17 cellular contexts compared by ENCODE assay signal in genomic region chr1:235331391-235331790, GRCh38. TPM values are rescaled to one million over a fixed set of nuclear protein-coding genes. Genes with fewer than 3 reads are reported as not detected.
DNase-seq lines count a peak whose midpoint lies in the region; ATAC-seq and TF ChIP-seq lines count a peak whose summit lies in the region.
"Had no signal": no experiment of that assay in that cellular context is flagged by ENCODE, and none has a peak within 500 bp of the region (broad histone marks: within the 10 kb centered on the region; RNA-seq: fewer than 3 reads in every experiment).

No MANE protein-coding gene starts in this region.

- ATAC-seq in activated B cell treated with CpG ODN at 0.5 μM for 24 hours (ENCODE audit: low read depth) (no peak), lower lobe of right lung (no peak), GM18517 (IDR thresholded peaks at IDR 0.05; ENCODE audit: unreplicated experiment) (no peak)
- ATAC-seq: heart left ventricle had no signal

- H3K9me3 ChIP-seq in BLaER1 (no peaks in the 10 kb centered on the region), HUES48 (ENCODE audit: control insufficient read depth, insufficient read depth, low read length) (no peaks in the 10 kb centered on the region), iPS-20b (ENCODE audit: insufficient read depth, low read depth, low read length) (no peaks in the 10 kb centered on the region), lower lobe of right lung (no peaks in the 10 kb centered on the region)
- H3K9me3 ChIP-seq: heart left ventricle, SJCRH30 had no signal

- peak overlapping the region; percentile 86 for H3K4me2 ChIP-seq in BLaER1

- H3K27me3 ChIP-seq in BLaER1 (no peaks in the 10 kb centered on the region), HUES48 (ENCODE audit: control insufficient read depth, insufficient read depth, low read length) (no peaks in the 10 kb centered on the region), iPS-20b (ENCODE audit: insufficient read depth, low read length) (no peaks in the 10 kb centered on the region), lower lobe of right lung (ENCODE audit: low read depth) (no peaks in the 10 kb centered on the region)
- H3K27me3 ChIP-seq: heart left ventricle, SJCRH30 had no signal

- peaks cover 8% of the 10 kb centered on the region for H3K4me1 Mint-ChIP-seq in activated B cell treated with CpG ODN at 0.5 μM for 24 hours

- peak overlapping the region; percentile 20 for H3K4me3 Mint-ChIP-seq in activated B cell treated with CpG ODN at 0.5 μM for 24 hours

- H3K27me3 Mint-ChIP-seq in activated B cell treated with CpG ODN at 0.5 μM for 24 hours = no peaks in the 10 kb centered on the region
- H3K27me3 Mint-ChIP-seq: progenitor cell of endocrine pancreas had no signal

- no peak overlapping the region for H3K4me3 ChIP-seq in BLaER1
- H3K4me3 ChIP-seq in HUES48 (ENCODE audit: low read depth, low read length) = peak overlapping the region; percentile 37; the same call in 1 of the 2 replicates
- peak overlapping the region; percentile 50; the same call in 1 of the 2 replicates for H3K4me3 ChIP-seq in iPS-20b (ENCODE audit: low read length)
- no peak overlapping the region for H3K4me3 ChIP-seq in lower lobe of right lung
- H3K4me3 ChIP-seq: lung, SJCRH30 had no signal

- DNase-seq in activated B cell treated with CpG ODN at 0.5 μM for 24 hours (no peak), caudate nucleus (lab: John Stamatoyannopoulos, UW) (no peak), HCEC 1CT (no peak), lower lobe of right lung (no peak)
- DNase-seq: activated T-cell treated with anti-CD3 and anti-CD28 coated beads for 4 hours; anterior cingulate cortex; heart left ventricle; NCI-H1417; NCI-H524; SJCRH30; stimulated activated CD4-positive, alpha-beta T cell treated with anti-CD3 and anti-CD28 coated beads, Interleukin-4, amount 100 ng/mL, for 4 hours had no signal

- H3K27ac Mint-ChIP-seq in activated B cell treated with CpG ODN at 0.5 μM for 24 hours = no peak overlapping the region

- peak overlapping the region; percentile 1; the same call in 1 of the 2 replicates for H3K9ac ChIP-seq in BLaER1
- no peak overlapping the region for H3K9ac ChIP-seq in HUES48 (ENCODE audit: low read depth, low read length)
- peak overlapping the region; percentile 42; the same call in 1 of the 2 replicates for H3K9ac ChIP-seq in iPS-20b (ENCODE audit: low read depth, low read length)

- H3K27ac ChIP-seq in BLaER1 (no peak overlapping the region), HUES48 (ENCODE audit: low read depth, low read length) (no peak overlapping the region), iPS-20b (ENCODE audit: low read length) (no peak overlapping the region), caudate nucleus (ENCODE audit: low read depth, low read length) (no peak overlapping the region), lower lobe of right lung (no peak overlapping the region)
- H3K27ac ChIP-seq: SJCRH30 had no signal

- H3K36me3 ChIP-seq in BLaER1 (peaks cover 19% of the 10 kb centered on the region), HUES48 (ENCODE audit: control insufficient read depth, insufficient read depth, low read length) (peaks cover 13% of the 10 kb centered on the region), iPS-20b (ENCODE audit: insufficient read depth, low read depth, low read length) (peaks cover 14% of the 10 kb centered on the region; the same call in 1 of the 2 replicates), lower lobe of right lung (peaks cover 12% of the 10 kb centered on the region)

- intact Hi-C loops in activated B cell treated with CpG ODN at 0.5 μM for 24 hours (cut with micrococcal nuclease) (no loop called here), lower lobe of right lung (cut with DNase I) (no loop called here)

- POLR2A ChIA-PET in activated B cell treated with CpG ODN at 0.5 μM for 24 hours (lab: Charles Lee) = interaction anchor here (0.6 to 0.7 kb wide), 3 partner anchors 9 to 1328 kb away, joined by 3 to 7 read pairs (median 5); no protein-coding TSS in a partner anchor

- peaks cover 19% of the 10 kb centered on the region for H3K36me3 Mint-ChIP-seq in activated B cell treated with CpG ODN at 0.5 μM for 24 hours (ENCODE audit: low read depth)

- no peak for TF ChIP-seq CTCF in activated B cell treated with CpG ODN at 0.5 μM for 24 hours (IDR thresholded peaks at IDR 0.05)
- no peak for TF ChIP-seq CTCF in lower lobe of right lung (IDR thresholded peaks at IDR 0.05)

- peaks cover 55% of the 10 kb centered on the region for H4K20me1 ChIP-seq in BLaER1

- no peaks in the 10 kb centered on the region for H3K9me3 Mint-ChIP-seq in activated B cell treated with CpG ODN at 0.5 μM for 24 hours

- CTCF ChIA-PET in activated B cell treated with CpG ODN at 0.5 μM for 24 hours (lab: Charles Lee) = interaction anchor here (1.6 kb wide), 1 partner anchor 79 kb away, joined by 7 read pairs; no protein-coding TSS in a partner anchor

- H3K4me1 ChIP-seq in BLaER1 (peaks cover 30% of the 10 kb centered on the region), HUES48 (ENCODE audit: control insufficient read depth, insufficient read depth, low read length) (peaks cover 19% of the 10 kb centered on the region), iPS-20b (ENCODE audit: insufficient read depth, low read length) (peaks cover 12% of the 10 kb centered on the region; the same call in 1 of the 2 replicates), lower lobe of right lung (peaks cover 41% of the 10 kb centered on the region)

RNA-seq across cellular contexts. Expression of gene GGPS1, which starts 3.0 kb away (rescaled TPM):
- total RNA-seq in activated B cell treated with CpG ODN at 0.5 μM for 24 hours (25.4 and 33.8 TPM in 2 replicates), lower lobe of right lung (29.8 TPM)

RNA-seq across cellular contexts. Expression of gene ARID4B, which starts 3.4 kb away (rescaled TPM):
- total RNA-seq in activated B cell treated with CpG ODN at 0.5 μM for 24 hours = 62.2 and 78.5 TPM in 2 replicates
- 39.1 TPM for total RNA-seq in lower lobe of right lung

RNA-seq across cellular contexts. Expression of gene TBCE, which starts 35.8 kb away (rescaled TPM):
- 13.9 and 19.1 TPM in 2 replicates for total RNA-seq in activated B cell treated with CpG ODN at 0.5 μM for 24 hours
- 25.3 TPM for total RNA-seq in lower lobe of right lung

Comparison
In these comparisons a context has a peak if more than half of its experiments do, and no peak if none do; other contexts are left out.
1. H3K4me3 ChIP-seq: peak in HUES48 (single experiment) and iPS-20b (single experiment); none in BLaER1 (single experiment) and lower lobe of right lung (single experiment).